34 cellular contexts compared by ENCODE assay signal in the genomic region with DNA sequence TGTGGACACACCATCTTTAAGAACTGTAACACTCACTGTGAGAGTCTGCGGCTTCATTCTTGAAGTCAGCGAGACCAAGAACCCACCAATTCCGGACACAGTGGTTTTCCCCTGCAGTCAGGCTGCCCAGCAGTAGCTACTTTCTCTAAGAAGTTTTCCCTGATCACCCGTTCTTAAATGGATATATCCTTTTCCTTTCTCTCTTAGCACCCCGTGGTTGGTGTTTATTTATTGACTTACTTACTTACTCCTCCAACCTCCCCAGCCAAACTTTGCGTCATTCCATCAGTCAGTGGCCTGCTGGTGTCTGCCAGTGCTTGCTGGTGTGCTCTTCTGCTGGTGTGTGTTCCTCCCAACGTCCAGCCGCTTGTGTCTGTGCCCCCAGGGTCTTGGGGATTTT.
"Had no signal": no experiment of that assay in that cellular context is flagged by ENCODE, and none has a peak within 500 bp of the region (broad histone marks: within the 10 kb centered on the region; RNA-seq: fewer than 3 reads in every experiment).

No MANE protein-coding gene starts in this region.

- H3K4me1 ChIP-seq: adrenal gland, breast epithelium, foreskin keratinocyte, gastrocnemius medialis had no signal

- H3K27me3 ChIP-seq: adrenal gland, breast epithelium, cardiac muscle cell, dorsolateral prefrontal cortex, esophagus muscularis mucosa, foreskin keratinocyte, gastrocnemius medialis had no signal

- H3K4me3 Mint-ChIP-seq: activated CD4-positive, alpha-beta memory T cell treated with anti-CD3 and anti-CD28 coated beads for 36 hours; activated CD4-positive, alpha-beta T cell treated with anti-CD3 and anti-CD28 coated beads for 36 hours; activated CD4-positive, alpha-beta T cell treated with anti-CD3 and anti-CD28 coated beads, Interleukin-2, amount 10 ng/mL, durations not matched to agents 24 days and 14 days; activated CD8-positive, alpha-beta memory T cell treated with anti-CD3 and anti-CD28 coated beads, Interleukin-2, amount 10 ng/mL, durations not matched to agents 7 days and 5 days; activated CD8-positive, alpha-beta T cell treated with anti-CD3 and anti-CD28 coated beads, Interleukin-2, amount 10 ng/mL, durations not matched to agents 7 days and 5 days; activated naive CD4-positive, alpha-beta T cell treated with anti-CD3 and anti-CD28 coated beads for 36 hours; activated naive CD4-positive, alpha-beta T cell treated with anti-CD3 and anti-CD28 coated beads, Interleukin-2, amount 50 U/mL, for 24 hours; activated naive CD8-positive, alpha-beta T cell treated with anti-CD3 and anti-CD28 coated beads for 36 hours; activated naive CD8-positive, alpha-beta T cell treated with anti-CD3 and anti-CD28 coated beads, Interleukin-2, amount 50 U/mL, for 24 hours; activated T-helper 1 cell treated with anti-CD3 and anti-CD28 coated beads, Interleukin-12 subunit alpha, Interleukin-12 subunit beta, Interleukin-2, Interleukin-4 antibody, amounts not matched to agents 30 ng/mL and 10 ng/mL and 1 ng/mL, durations not matched to agents 14 hours and 24 hours and 36 hours; brain; dendritic cell treated with granulocyte-macrophage colony-stimulating factor and Interleukin-4, amounts not matched to agents 40 ng/mL and 50 ng/mL, for 4 days; endodermal cell had no signal

- H3K27ac ChIP-seq: adrenal gland, breast epithelium, cardiac muscle cell, coronary artery, esophagus muscularis mucosa, foreskin keratinocyte, gastrocnemius medialis had no signal

- H3K4me1 Mint-ChIP-seq: activated CD4-positive, alpha-beta T cell treated with anti-CD3 and anti-CD28 coated beads for 36 hours; activated CD4-positive, alpha-beta T cell treated with anti-CD3 and anti-CD28 coated beads, Interleukin-2, amount 10 ng/mL, durations not matched to agents 24 days and 14 days; activated CD8-positive, alpha-beta memory T cell treated with anti-CD3 and anti-CD28 coated beads, Interleukin-2, amount 10 ng/mL, durations not matched to agents 7 days and 5 days; activated naive CD4-positive, alpha-beta T cell treated with anti-CD3 and anti-CD28 coated beads, Interleukin-2, amount 50 U/mL, for 24 hours; activated naive CD8-positive, alpha-beta T cell treated with anti-CD3 and anti-CD28 coated beads, Interleukin-2, amount 50 U/mL, for 24 hours; brain had no signal

- H3K27ac Mint-ChIP-seq: activated CD4-positive, alpha-beta memory T cell treated with anti-CD3 and anti-CD28 coated beads for 36 hours; activated CD4-positive, alpha-beta T cell treated with anti-CD3 and anti-CD28 coated beads for 36 hours; activated CD4-positive, alpha-beta T cell treated with anti-CD3 and anti-CD28 coated beads, Interleukin-2, amount 10 ng/mL, durations not matched to agents 24 days and 14 days; activated CD8-positive, alpha-beta memory T cell treated with anti-CD3 and anti-CD28 coated beads, Interleukin-2, amount 10 ng/mL, durations not matched to agents 7 days and 5 days; activated CD8-positive, alpha-beta T cell treated with anti-CD3 and anti-CD28 coated beads, Interleukin-2, amount 10 ng/mL, durations not matched to agents 7 days and 5 days; activated naive CD4-positive, alpha-beta T cell treated with anti-CD3 and anti-CD28 coated beads for 36 hours; activated naive CD4-positive, alpha-beta T cell treated with anti-CD3 and anti-CD28 coated beads, Interleukin-2, amount 50 U/mL, for 24 hours; activated naive CD8-positive, alpha-beta T cell treated with anti-CD3 and anti-CD28 coated beads for 36 hours; activated naive CD8-positive, alpha-beta T cell treated with anti-CD3 and anti-CD28 coated beads, Interleukin-2, amount 50 U/mL, for 24 hours; activated T-helper 1 cell treated with anti-CD3 and anti-CD28 coated beads, Interleukin-12 subunit alpha, Interleukin-12 subunit beta, Interleukin-2, Interleukin-4 antibody, amounts not matched to agents 30 ng/mL and 10 ng/mL and 1 ng/mL, durations not matched to agents 14 hours and 24 hours and 36 hours; activated T-helper 2 cell treated with anti-CD3 and anti-CD28 coated beads, Interferon-gamma antibody, Interleukin-2, Interleukin-4, amounts not matched to agents 10 μg/mL and 5 μg/mL and 100 μg/mL, durations not matched to agents 14 hours and 24 hours and 36 hours; brain; dendritic cell treated with granulocyte-macrophage colony-stimulating factor and Interleukin-4, amounts not matched to agents 40 ng/mL and 50 ng/mL, for 4 days; endodermal cell had no signal

- H3K27me3 Mint-ChIP-seq: activated CD4-positive, alpha-beta memory T cell treated with anti-CD3 and anti-CD28 coated beads for 36 hours; activated CD4-positive, alpha-beta T cell treated with anti-CD3 and anti-CD28 coated beads for 36 hours; activated CD4-positive, alpha-beta T cell treated with anti-CD3 and anti-CD28 coated beads, Interleukin-2, amount 10 ng/mL, durations not matched to agents 24 days and 14 days; activated CD8-positive, alpha-beta memory T cell treated with anti-CD3 and anti-CD28 coated beads, Interleukin-2, amount 10 ng/mL, durations not matched to agents 7 days and 5 days; activated naive CD4-positive, alpha-beta T cell treated with anti-CD3 and anti-CD28 coated beads, Interleukin-2, amount 50 U/mL, for 24 hours; activated naive CD8-positive, alpha-beta T cell treated with anti-CD3 and anti-CD28 coated beads for 36 hours; activated naive CD8-positive, alpha-beta T cell treated with anti-CD3 and anti-CD28 coated beads, Interleukin-2, amount 50 U/mL, for 24 hours; brain; dendritic cell treated with granulocyte-macrophage colony-stimulating factor and Interleukin-4, amounts not matched to agents 40 ng/mL and 50 ng/mL, for 4 days had no signal

- H3K9me3 Mint-ChIP-seq: activated CD4-positive, alpha-beta memory T cell treated with anti-CD3 and anti-CD28 coated beads for 36 hours had no signal

- ATAC-seq: activated CD4-positive, alpha-beta T cell treated with anti-CD3 and anti-CD28 coated beads for 36 hours; activated CD8-positive, alpha-beta memory T cell treated with anti-CD3 and anti-CD28 coated beads, Interleukin-2, amount 10 ng/mL, durations not matched to agents 7 days and 5 days; activated CD8-positive, alpha-beta T cell treated with anti-CD3 and anti-CD28 coated beads, Interleukin-2, amount 10 ng/mL, durations not matched to agents 7 days and 5 days; activated naive CD8-positive, alpha-beta T cell treated with anti-CD3 and anti-CD28 coated beads, Interleukin-2, amount 50 U/mL, for 24 hours; foreskin keratinocyte; gastrocnemius medialis had no signal

- H3K36me3 ChIP-seq: adrenal gland, breast epithelium, cardiac muscle cell, gastrocnemius medialis had no signal

- H3K4me3 ChIP-seq: adrenal gland, breast epithelium, cardiac muscle cell, coronary artery, dorsolateral prefrontal cortex, esophagus muscularis mucosa, gastrocnemius medialis had no signal

- H3K9me3 ChIP-seq: adrenal gland, esophagus muscularis mucosa, gastrocnemius medialis had no signal

- DNase-seq: activated CD4-positive, alpha-beta memory T cell treated with anti-CD3 and anti-CD28 coated beads for 36 hours; activated CD4-positive, alpha-beta T cell treated with anti-CD3 and anti-CD28 coated beads for 36 hours; activated CD4-positive, alpha-beta T cell treated with anti-CD3 and anti-CD28 coated beads, Interleukin-2, amount 10 ng/mL, durations not matched to agents 24 days and 14 days; activated CD4-positive, CD25-positive, alpha-beta regulatory T cell; activated CD4-positive, CD25-positive, alpha-beta regulatory T cell treated with anti-CD3 and anti-CD28 coated beads, Interleukin-2, amount 50 U/mL, for 72 hours; activated CD8-positive, alpha-beta memory T cell treated with anti-CD3 and anti-CD28 coated beads, Interleukin-2, amount 10 ng/mL, durations not matched to agents 7 days and 5 days; activated CD8-positive, alpha-beta memory T cell treated with anti-CD3 and anti-CD28 coated beads, Interleukin-2, amount 50 U/mL, for 4 hours; activated CD8-positive, alpha-beta T cell treated with anti-CD3 and anti-CD28 coated beads, Interleukin-2, amount 10 ng/mL, durations not matched to agents 7 days and 5 days; activated effector memory CD4-positive, alpha-beta T cell treated with anti-CD3 and anti-CD28 coated beads, Interleukin-2, amount 50 U/mL, for 16 hours; activated naive CD4-positive, alpha-beta T cell treated with anti-CD3 and anti-CD28 coated beads for 36 hours; activated naive CD8-positive, alpha-beta T cell treated with anti-CD3 and anti-CD28 coated beads for 36 hours; activated naive CD8-positive, alpha-beta T cell treated with anti-CD3 and anti-CD28 coated beads, Interleukin-2, amount 50 U/mL, for 24 hours; activated T-cell treated with anti-CD3 and anti-CD28 coated beads, Interleukin-2, amount 50 U/mL, for 1 hour; activated T-cell treated with anti-CD3 and anti-CD28 coated beads, Interleukin-2, amount 50 U/mL, for 48 hours; adrenal gland; amygdala; aorta; central memory CD4-positive, alpha-beta T cell; cerebellar nuclear complex; dorsolateral prefrontal cortex; effector memory CD4-positive, alpha-beta T cell; endodermal cell; foreskin keratinocyte; gastrocnemius medialis; T-helper 2 cell had no signal
